ENCODE assay signal across 24 cellular contexts in the genomic region with DNA sequence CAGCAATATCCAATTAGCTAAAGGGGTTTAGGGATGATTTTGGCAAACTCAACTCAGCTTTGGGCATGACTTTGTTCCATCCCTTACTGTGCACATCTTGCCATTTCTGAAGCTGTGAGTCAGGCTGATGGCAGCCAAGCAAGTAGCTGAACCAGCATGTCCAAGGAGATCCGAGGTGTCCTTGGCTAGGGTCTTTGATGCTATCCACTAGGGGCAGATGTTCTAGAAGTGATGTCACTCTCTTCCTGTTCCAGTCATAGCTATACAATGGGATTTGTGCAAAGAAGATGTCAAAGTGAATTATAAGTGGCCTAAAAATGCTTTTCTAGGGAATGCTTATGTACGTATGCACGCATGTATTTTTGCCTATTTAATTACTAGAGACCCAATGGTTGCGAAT.
DNase-seq lines count a peak whose midpoint lies in the region; ATAC-seq, FAIRE-seq and TF ChIP-seq lines count a peak whose summit lies in the region.
"Had no signal": no experiment of that assay in that cellular context is flagged by ENCODE, and none has a peak within 500 bp of the region (broad histone marks: within the 10 kb centered on the region; RNA-seq: fewer than 3 reads in every experiment).

No MANE protein-coding gene starts in this region.

- peaks cover 36% of the 10 kb centered on the region for H3K4me1 Mint-ChIP-seq in astrocyte (ENCODE audit: low read depth, unreplicated experiment)
- H3K4me1 Mint-ChIP-seq: activated CD4-positive, alpha-beta memory T cell treated with anti-CD3 and anti-CD28 coated beads, Interleukin-2, amount 10 ng/mL, durations not matched to agents 7 days and 5 days; activated naive CD8-positive, alpha-beta T cell treated with anti-CD3 and anti-CD28 coated beads, Interleukin-2, amount 50 U/mL, for 24 hours; stimulated activated memory B cell treated with anti-CD40 and anti-IgM and Interleukin-4, amounts not matched to agents 10 μg/mL and 1 μg/mL and 100 μg/mL, for 72 hours had no signal

- peak; percentile 38 for TF ChIP-seq CTCF in HFF-Myc (IDR thresholded peaks at IDR 0.05; ENCODE audit: low read depth, low read length, missing control alignments)
- TF ChIP-seq CTCF in astrocyte (IDR thresholded peaks at IDR 0.05; ENCODE audit: insufficient read depth, low read depth, low read length), result peak; percentile 29

- no peak overlapping the region for H3K27ac Mint-ChIP-seq in astrocyte (ENCODE audit: unreplicated experiment)
- H3K27ac Mint-ChIP-seq: activated CD4-positive, alpha-beta memory T cell treated with anti-CD3 and anti-CD28 coated beads, Interleukin-2, amount 10 ng/mL, durations not matched to agents 7 days and 5 days; activated naive CD8-positive, alpha-beta T cell treated with anti-CD3 and anti-CD28 coated beads, Interleukin-2, amount 50 U/mL, for 24 hours; stimulated activated memory B cell treated with anti-CD40 and anti-IgM and Interleukin-4, amounts not matched to agents 10 μg/mL and 1 μg/mL and 100 μg/mL, for 72 hours had no signal

- no peaks in the 10 kb centered on the region for H3K36me3 Mint-ChIP-seq in astrocyte (ENCODE audit: low read depth, unreplicated experiment)
- H3K36me3 Mint-ChIP-seq: stimulated activated memory B cell treated with anti-CD40 and anti-IgM and Interleukin-4, amounts not matched to agents 10 μg/mL and 1 μg/mL and 100 μg/mL, for 72 hours had no signal

- FAIRE-seq in astrocyte (lab: Jason Lieb, UNC), result peak; percentile 88
- FAIRE-seq: D721Med, TTC549 had no signal

- H3K9ac ChIP-seq in astrocyte (ENCODE audit: low read length), result no peak overlapping the region

- H3K4me3 Mint-ChIP-seq in astrocyte (ENCODE audit: unreplicated experiment), result no peak overlapping the region
- H3K4me3 Mint-ChIP-seq: activated CD4-positive, alpha-beta memory T cell treated with anti-CD3 and anti-CD28 coated beads, Interleukin-2, amount 10 ng/mL, durations not matched to agents 7 days and 5 days; activated naive CD8-positive, alpha-beta T cell treated with anti-CD3 and anti-CD28 coated beads, Interleukin-2, amount 50 U/mL, for 24 hours; stimulated activated memory B cell treated with anti-CD40 and anti-IgM and Interleukin-4, amounts not matched to agents 10 μg/mL and 1 μg/mL and 100 μg/mL, for 72 hours had no signal

- no peak for ATAC-seq in HG03108 (IDR thresholded peaks at IDR 0.05; ENCODE audit: unreplicated experiment)
- ATAC-seq: activated naive CD8-positive, alpha-beta T cell treated with anti-CD3 and anti-CD28 coated beads, Interleukin-2, amount 50 U/mL, for 24 hours; left lobe of liver; PC-3; stimulated activated memory B cell treated with anti-CD40 and anti-IgM and Interleukin-4, amounts not matched to agents 10 μg/mL and 1 μg/mL and 100 μg/mL, for 72 hours had no signal

- no peaks in the 10 kb centered on the region for H3K9me3 ChIP-seq in astrocyte (ENCODE audit: insufficient read depth, low read depth, low read length)
- H3K9me3 ChIP-seq: tibial nerve had no signal

- no peak for DNase-seq in HFF-Myc (ENCODE audit: extremely low read depth, low read depth)
- peak; percentile 62 for DNase-seq in astrocyte (ENCODE audit: low read depth)
- peak; percentile 76 for DNase-seq in islet precursor cell
- no peak for DNase-seq in cerebellar nuclear complex (lab: John Stamatoyannopoulos, UW)
- no peak for DNase-seq in D341Med (ENCODE audit: low spot score)
- DNase-seq in CD1c-positive myeloid dendritic cell (ENCODE audit: extremely low spot score), result no peak
- DNase-seq: activated CD4-positive, alpha-beta memory T cell treated with anti-CD3 and anti-CD28 coated beads, Interleukin-2, amount 10 ng/mL, durations not matched to agents 7 days and 5 days; activated naive CD8-positive, alpha-beta T cell treated with anti-CD3 and anti-CD28 coated beads, Interleukin-2, amount 50 U/mL, for 24 hours; MM.1S; NCI-H187 treated with DMSO at 0.1 percent for 48 hours; NCI-H526; PC-3; posterior cingulate gyrus had no signal

- no peaks in the 10 kb centered on the region for H3K27me3 Mint-ChIP-seq in astrocyte (ENCODE audit: low read depth, unreplicated experiment)
- H3K27me3 Mint-ChIP-seq: activated CD4-positive, alpha-beta memory T cell treated with anti-CD3 and anti-CD28 coated beads, Interleukin-2, amount 10 ng/mL, durations not matched to agents 7 days and 5 days; activated naive CD8-positive, alpha-beta T cell treated with anti-CD3 and anti-CD28 coated beads, Interleukin-2, amount 50 U/mL, for 24 hours had no signal

- H3K36me3 ChIP-seq in ACC112 (ENCODE audit: insufficient read depth, low read length) (no peaks in the 10 kb centered on the region), astrocyte (ENCODE audit: insufficient read depth, low read length) (no peaks in the 10 kb centered on the region)
- H3K36me3 ChIP-seq: tibial nerve had no signal

- H3K27me3 ChIP-seq in ACC112 (ENCODE audit: insufficient read depth, low read length), result no peaks in the 10 kb centered on the region
- no peaks in the 10 kb centered on the region for H3K27me3 ChIP-seq in astrocyte (ENCODE audit: insufficient read depth, low read length)
- H3K27me3 ChIP-seq: hepatocyte, tibial nerve had no signal

- peak overlapping the region; percentile 1 for H3K4me2 ChIP-seq in astrocyte (ENCODE audit: low read length)
- H3K4me2 ChIP-seq: hepatocyte, smooth muscle cell had no signal

- no peaks in the 10 kb centered on the region for H3K79me2 ChIP-seq in ACC112 (ENCODE audit: control insufficient read depth, insufficient read depth, low read length, unreplicated experiment)
- no peaks in the 10 kb centered on the region for H3K79me2 ChIP-seq in astrocyte (ENCODE audit: insufficient read depth, low read length)
- H3K79me2 ChIP-seq: hepatocyte had no signal

- no peak overlapping the region for H2AFZ ChIP-seq in ACC112 (ENCODE audit: low read length, unreplicated experiment)
- H2AFZ ChIP-seq in astrocyte (ENCODE audit: low read depth, low read length), result no peak overlapping the region
- H2AFZ ChIP-seq: hepatocyte had no signal

- H3K4me1 ChIP-seq in ACC112 (ENCODE audit: control insufficient read depth, insufficient read depth, low read length, unreplicated experiment) (peaks cover 43% of the 10 kb centered on the region), astrocyte (ENCODE audit: insufficient read depth, low read length) (peaks cover 14% of the 10 kb centered on the region)
- H3K4me1 ChIP-seq: tibial nerve had no signal

- no peak overlapping the region for H3K4me3 ChIP-seq in ACC112 (ENCODE audit: low read depth, low read length)
- no peak overlapping the region for H3K4me3 ChIP-seq in HFF-Myc (replicated peaks; ENCODE audit: low read depth, low read length)
- H3K4me3 ChIP-seq in astrocyte (ENCODE audit: insufficient read depth, low read depth, low read length), result no peak overlapping the region
- H3K4me3 ChIP-seq: coronary artery, hepatocyte, smooth muscle cell, tibial nerve had no signal

- no peaks in the 10 kb centered on the region for H3K9me3 Mint-ChIP-seq in astrocyte (ENCODE audit: unreplicated experiment)
- H3K9me3 Mint-ChIP-seq: activated naive CD8-positive, alpha-beta T cell treated with anti-CD3 and anti-CD28 coated beads, Interleukin-2, amount 50 U/mL, for 24 hours; stimulated activated memory B cell treated with anti-CD40 and anti-IgM and Interleukin-4, amounts not matched to agents 10 μg/mL and 1 μg/mL and 100 μg/mL, for 72 hours had no signal

- H3K27ac ChIP-seq in ACC112 (ENCODE audit: low read depth, low read length) (peak overlapping the region; percentile 22; the same call in 1 of the 2 replicates), astrocyte (ENCODE audit: low read depth, low read length) (no peak overlapping the region)
- H3K27ac ChIP-seq: coronary artery, epithelial cell of prostate, hepatocyte, tibial nerve had no signal

- no peaks in the 10 kb centered on the region for H4K20me1 ChIP-seq in astrocyte (ENCODE audit: insufficient read depth, low read length)

Comparison
In these comparisons a context has a peak if more than half of its experiments do, and no peak if none do; other contexts are left out.
1. DNase-seq: peak in astrocyte (single experiment) and islet precursor cell (single experiment); none in HFF-Myc (single experiment), cerebellar nuclear complex (0 of 2), D341Med (single experiment) and CD1c-positive myeloid dendritic cell (single experiment).